In the genomic region with DNA sequence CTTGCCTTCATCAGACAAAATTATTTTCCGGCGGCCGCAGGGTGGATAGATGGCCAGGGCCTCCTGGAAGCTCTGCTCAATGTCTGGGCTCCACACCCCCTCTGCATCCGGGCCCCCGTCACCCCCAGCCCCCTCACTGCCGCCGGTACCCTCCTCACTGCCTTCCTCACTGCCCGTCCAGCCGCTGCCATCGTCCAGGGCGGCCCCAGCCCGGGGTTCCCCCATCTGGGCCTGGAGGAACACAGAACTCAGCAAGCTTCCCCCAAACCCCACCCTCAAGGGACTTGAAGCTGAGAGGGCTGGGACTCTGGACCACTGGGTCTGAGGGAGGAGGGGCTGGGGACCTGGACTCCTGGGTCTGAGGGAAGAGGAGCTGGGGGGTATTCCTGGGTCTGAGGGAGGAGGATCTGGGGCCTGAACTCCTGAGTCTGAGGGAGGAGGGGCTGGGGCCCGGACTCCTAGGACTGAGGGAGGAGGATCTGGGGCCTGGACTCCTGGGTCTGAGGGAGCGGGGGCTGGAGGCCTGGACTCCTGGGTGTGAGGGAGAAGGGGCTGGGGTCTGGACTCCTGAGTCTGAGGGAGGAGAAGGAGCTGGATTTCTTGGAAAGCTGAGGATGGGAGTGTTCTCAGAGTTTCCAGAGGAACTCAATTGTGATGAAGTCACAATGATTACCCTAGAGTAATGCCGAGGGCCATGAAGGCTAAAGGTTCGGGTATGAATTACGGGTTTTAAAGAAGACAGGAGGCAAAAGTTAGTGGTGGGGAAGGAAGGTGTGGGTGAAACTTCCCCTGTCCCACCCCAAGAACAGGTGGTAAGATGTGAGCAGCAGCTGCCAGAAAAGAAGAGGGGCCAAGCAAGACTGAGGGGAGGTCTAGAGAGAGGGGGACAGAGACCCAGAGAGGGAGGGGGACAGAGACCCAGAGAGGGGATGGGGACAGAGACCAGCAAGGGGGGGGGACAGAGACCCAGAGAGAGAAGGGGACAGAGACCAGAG, we compare ENCODE assay signal across 11 cellular contexts. TPM values are rescaled to one million over a fixed set of nuclear protein-coding genes. Genes with fewer than 3 reads are reported as not detected.
DNase-seq lines count a peak whose midpoint lies in the region; ATAC-seq and TF ChIP-seq lines count a peak whose summit lies in the region.
"Had no signal": no experiment of that assay in that cellular context is flagged by ENCODE, and none has a peak within 500 bp of the region (broad histone marks: within the 10 kb centered on the region; RNA-seq: fewer than 3 reads in every experiment).

No MANE protein-coding gene starts in this region.

- peaks cover 14 to 18% of the 10 kb centered on the region in 2 donors for H3K27me3 Mint-ChIP-seq in CD4-positive, alpha-beta memory T cell

- H4K8ac ChIP-seq in mesendoderm (ENCODE audit: low read depth, low read length), result no peak overlapping the region

- peaks cover 43% of the 10 kb centered on the region for H3K36me3 ChIP-seq in HUES6 (ENCODE audit: control insufficient read depth, insufficient read depth, low read length)
- peaks cover 9% of the 10 kb centered on the region for H3K36me3 ChIP-seq in mesendoderm (ENCODE audit: control insufficient read depth, insufficient read depth, low read length)
- peaks cover 26% of the 10 kb centered on the region for H3K36me3 ChIP-seq in suprapubic skin
- peaks cover 18% of the 10 kb centered on the region for H3K36me3 ChIP-seq in upper lobe of right lung
- H3K36me3 ChIP-seq in CD4-positive, alpha-beta memory T cell (ENCODE audit: insufficient read depth, low read length), result no peaks in the 10 kb centered on the region

- H2BK120ac ChIP-seq in mesendoderm (ENCODE audit: low read depth, low read length), result no peak overlapping the region

- peak overlapping the region; percentile 84 for H3K4ac ChIP-seq in mesendoderm (ENCODE audit: low read depth, low read length)

- no peak for ATAC-seq in upper lobe of right lung

- H3K27me3 ChIP-seq in HUES6 (ENCODE audit: control insufficient read depth, insufficient read depth, low read length), result no peaks in the 10 kb centered on the region
- no peaks in the 10 kb centered on the region for H3K27me3 ChIP-seq in mesendoderm (ENCODE audit: insufficient read depth, low read length, poor library complexity)
- no peaks in the 10 kb centered on the region for H3K27me3 ChIP-seq in suprapubic skin
- H3K27me3 ChIP-seq in upper lobe of right lung, result no peaks in the 10 kb centered on the region
- H3K27me3 ChIP-seq in CD4-positive, alpha-beta memory T cell (ENCODE audit: insufficient read depth, low read length), result peaks cover 19% of the 10 kb centered on the region

- no peak for TF ChIP-seq POLR2A in suprapubic skin (IDR thresholded peaks at IDR 0.05)

- no peak overlapping the region for H2BK5ac ChIP-seq in mesendoderm (ENCODE audit: low read length)

- H3K27ac Mint-ChIP-seq in CD4-positive, alpha-beta memory T cell, result peak overlapping the region in 2 of 7 donors; percentile 32

- no peak overlapping the region for H3K23ac ChIP-seq in mesendoderm (ENCODE audit: low read length)

- DNase-seq in astrocyte of the spinal cord (ENCODE audit: low read depth, low spot score) (no peak), mesendoderm (no peak), suprapubic skin (ENCODE audit: low spot score in 2 of 2) (no peak), upper lobe of right lung (no peak), NCI-H2029 treated with DMSO at 0.1 percent for 48 hours (lab: John Stamatoyannopoulos, UW) (no peak)
- DNase-seq in CD4-positive, alpha-beta memory T cell, result no peak
- DNase-seq: activated CD8-positive, alpha-beta memory T cell treated with anti-CD3 and anti-CD28 coated beads for 24 hours had no signal

- H3K4me2 ChIP-seq in mesendoderm (ENCODE audit: low read length), result peak overlapping the region; percentile 15
- H3K4me2 ChIP-seq: KMS-11 had no signal

- H3K18ac ChIP-seq in mesendoderm (ENCODE audit: low read length), result peak overlapping the region; percentile 65

- TF ChIP-seq CTCF in astrocyte of the spinal cord (IDR thresholded peaks at IDR 0.05; ENCODE audit: low read depth, low read length) (no peak), suprapubic skin (IDR thresholded peaks at IDR 0.05) (no peak), upper lobe of right lung (IDR thresholded peaks at IDR 0.05) (no peak)

- peaks cover 26% of the 10 kb centered on the region for H3K79me2 ChIP-seq in mesendoderm (ENCODE audit: control insufficient read depth, insufficient read depth, low read length)

- H3K4me3 Mint-ChIP-seq in CD4-positive, alpha-beta memory T cell, result peak overlapping the region in 3 of 8 donors; percentile 18 to 47 (median 38)

- intact Hi-C loops in upper lobe of right lung (cut with DNase I), result no loop called here
- intact Hi-C loops in CD4-positive, alpha-beta memory T cell (cut with micrococcal nuclease), result no loop called here

- H2AK5ac ChIP-seq in mesendoderm (ENCODE audit: low read length), result no peak overlapping the region

- in situ Hi-C loops in astrocyte of the spinal cord (cut with HindIII; ENCODE audit: low sequenced_read_pairs), result no loop called here

- peaks cover 0 to 2% (median 0%) of the 10 kb centered on the region in 8 donors for H3K9me3 Mint-ChIP-seq in CD4-positive, alpha-beta memory T cell

- peaks cover 20% of the 10 kb centered on the region for H3K79me1 ChIP-seq in mesendoderm (ENCODE audit: low read length)

- peaks cover 12 to 23% (median 16%) of the 10 kb centered on the region in 4 donors for H3K4me1 Mint-ChIP-seq in CD4-positive, alpha-beta memory T cell

- H3K9me3 ChIP-seq in HUES6 (ENCODE audit: control insufficient read depth, insufficient read depth, low read depth, low read length) (no peaks in the 10 kb centered on the region), suprapubic skin (no peaks in the 10 kb centered on the region), upper lobe of right lung (no peaks in the 10 kb centered on the region)
- H3K9me3 ChIP-seq in CD4-positive, alpha-beta memory T cell (ENCODE audit: control insufficient read depth in 1 of 2, low read length in 2 of 2), result no peaks in the 10 kb centered on the region

- POLR2A ChIA-PET in CD4-positive, alpha-beta memory T cell (lab: Charles Lee; ENCODE audit: partially characterized antibody), result no interaction called here

- H3K9ac ChIP-seq in HUES6 (ENCODE audit: low read length) (peak overlapping the region; percentile 99), mesendoderm (ENCODE audit: low read length) (peak overlapping the region; percentile 98)
- H3K9ac ChIP-seq: KMS-11 had no signal

- CTCF ChIA-PET in CD4-positive, alpha-beta memory T cell (lab: Charles Lee; ENCODE audit: partially characterized antibody), result interaction anchor here (2.1 kb wide), 1 partner anchor 59 kb away, joined by 5 read pairs; no protein-coding TSS in a partner anchor

- H3K27ac ChIP-seq in HUES6 (ENCODE audit: low read depth, low read length) (no peak overlapping the region), mesendoderm (ENCODE audit: low read depth, low read length) (no peak overlapping the region), suprapubic skin (peak overlapping the region; percentile 18), upper lobe of right lung (no peak overlapping the region)
- no peak overlapping the region for H3K27ac ChIP-seq in CD4-positive, alpha-beta memory T cell (ENCODE audit: low read depth, low read length)
- H3K27ac ChIP-seq: epithelial cell of prostate, KMS-11 had no signal

- WGBS in mesendoderm (ENCODE audit: extremely low coverage, insufficient coverage, low lambda C conversion rate), result no CpG with 5 or more reads among the region's 17 CpGs
- WGBS in suprapubic skin, result 78% methylated on average over 17 of the region's 17 CpGs

- H3K4me1 ChIP-seq in HUES6 (ENCODE audit: control insufficient read depth, insufficient read depth, low read length) (peaks cover 12% of the 10 kb centered on the region; the same call in 1 of the 2 replicates), mesendoderm (ENCODE audit: control insufficient read depth, low read depth, low read length) (no peaks in the 10 kb centered on the region), suprapubic skin (peaks cover 47% of the 10 kb centered on the region), upper lobe of right lung (peaks cover 13% of the 10 kb centered on the region)
- H3K4me1 ChIP-seq in CD4-positive, alpha-beta memory T cell (ENCODE audit: insufficient read depth, low read length), result peaks cover 39% of the 10 kb centered on the region

- no peak for TF ChIP-seq EP300 in suprapubic skin (IDR thresholded peaks at IDR 0.05)

- H2BK15ac ChIP-seq in mesendoderm (replicated peaks; ENCODE audit: low read depth), result no peak overlapping the region

- H3K36me3 Mint-ChIP-seq in CD4-positive, alpha-beta memory T cell, result no peaks in the 10 kb centered on the region

- H3K4me3 ChIP-seq in HUES6 (ENCODE audit: low read depth, low read length) (peak overlapping the region; percentile 97; the same call in 1 of the 2 replicates), astrocyte of the spinal cord (ENCODE audit: low read depth, low read length) (peak overlapping the region; percentile 96), mesendoderm (ENCODE audit: low read length) (no peak overlapping the region), suprapubic skin (no peak overlapping the region), upper lobe of right lung (no peak overlapping the region)
- no peak overlapping the region for H3K4me3 ChIP-seq in CD4-positive, alpha-beta memory T cell (ENCODE audit: low read length in 2 of 2)

- no peak overlapping the region for H4K5ac ChIP-seq in mesendoderm (ENCODE audit: low read length)

- H3K56ac ChIP-seq in mesendoderm (ENCODE audit: low read length), result peak overlapping the region; percentile 84

RNA-seq across cellular contexts. Expression of gene TEAD2, which starts 2.1 kb away (rescaled TPM):
- 163 TPM for polyA plus RNA-seq in mesendoderm (2013, experiment 1 of 2)
- 145 TPM for polyA plus RNA-seq in mesendoderm (2013, experiment 2 of 2)
- total RNA-seq in suprapubic skin (10 to 100 TPM; 10.6 to 15.4 (median 13.2) TPM), upper lobe of right lung (36.4 TPM)
- total RNA-seq in CD4-positive, alpha-beta memory T cell, result not detected
- not detected for polyA plus RNA-seq in CD4-positive, alpha-beta memory T cell

RNA-seq across cellular contexts. Expression of gene DKKL1, which starts 3.5 kb away (rescaled TPM):
- 1.4 TPM for polyA plus RNA-seq in mesendoderm (2013, experiment 1 of 2)
- 1.5 TPM for polyA plus RNA-seq in mesendoderm (2013, experiment 2 of 2)
- not detected for total RNA-seq in suprapubic skin
- total RNA-seq in upper lobe of right lung, result not detected
- not detected for total RNA-seq in CD4-positive, alpha-beta memory T cell
- not detected for polyA plus RNA-seq in CD4-positive, alpha-beta memory T cell

RNA-seq across cellular contexts. Expression of gene CD37, which starts 24.9 kb away (rescaled TPM):
- 0.13 TPM for polyA plus RNA-seq in mesendoderm (2013, experiment 1 of 2)
- 0.17 TPM for polyA plus RNA-seq in mesendoderm (2013, experiment 2 of 2)
- total RNA-seq in suprapubic skin (10 to 100 TPM in 1 of 4 donors, 1 to 10 TPM in 3; 2.9 to 25.7 (median 5.0) TPM), upper lobe of right lung (101 TPM)
- total RNA-seq in CD4-positive, alpha-beta memory T cell, result 100 to 1,000 TPM; 330 to 347 TPM
- 100 to 1,000 TPM; 109 to 192 TPM for polyA plus RNA-seq in CD4-positive, alpha-beta memory T cell

RNA-seq across cellular contexts. Expression of gene KASH5, which starts 27.9 kb away (rescaled TPM):
- polyA plus RNA-seq in mesendoderm (2013, experiment 1 of 2), result not detected
- polyA plus RNA-seq in mesendoderm (2013, experiment 2 of 2), result 0.03 TPM
- total RNA-seq in suprapubic skin, result not detected
- total RNA-seq in upper lobe of right lung, result 2.2 TPM
- total RNA-seq in CD4-positive, alpha-beta memory T cell, result under 1 TPM; 0.23 to 0.69 TPM
- not detected for polyA plus RNA-seq in CD4-positive, alpha-beta memory T cell
- total RNA-seq: liver had no signal
- polyA plus RNA-seq: liver had no signal

RNA-seq across cellular contexts. Expression of gene SLC6A16, which starts 35.2 kb away (rescaled TPM):
- 0.32 TPM for polyA plus RNA-seq in mesendoderm (2013, experiment 1 of 2)
- polyA plus RNA-seq in mesendoderm (2013, experiment 2 of 2), result 0.41 TPM
- total RNA-seq in suprapubic skin, result 1 to 10 TPM in 1 of 4 donors, under 1 TPM in 2, not detected in 1; 0.23 to 1.4 (median 0.34) TPM
- total RNA-seq in upper lobe of right lung, result 4.5 TPM
- total RNA-seq in CD4-positive, alpha-beta memory T cell, result 1 to 10 TPM; 4.3 to 5.1 TPM
- polyA plus RNA-seq in CD4-positive, alpha-beta memory T cell, result 1 to 10 TPM; 1.1 to 1.8 TPM

Comparison
In these comparisons a context has a peak if more than half of its experiments do, and no peak if none do; other contexts are left out.
1. H3K4me3 ChIP-seq: peak in HUES6 (single experiment) and astrocyte of the spinal cord (single experiment); none in mesendoderm (single experiment), suprapubic skin (single experiment), upper lobe of right lung (single experiment) and CD4-positive, alpha-beta memory T cell (0 of 2).
2. RNA of gene TEAD2, which starts 2.1 kb away (total RNA-seq): 36.4 TPM in upper lobe of right lung (single experiment) and 10.6 to 15.4 TPM in suprapubic skin; not detected in CD4-positive, alpha-beta memory T cell; every median in the first group is over 10 times any median in the second.